2 cellular contexts compared by ENCODE assay signal in the genomic region with DNA sequence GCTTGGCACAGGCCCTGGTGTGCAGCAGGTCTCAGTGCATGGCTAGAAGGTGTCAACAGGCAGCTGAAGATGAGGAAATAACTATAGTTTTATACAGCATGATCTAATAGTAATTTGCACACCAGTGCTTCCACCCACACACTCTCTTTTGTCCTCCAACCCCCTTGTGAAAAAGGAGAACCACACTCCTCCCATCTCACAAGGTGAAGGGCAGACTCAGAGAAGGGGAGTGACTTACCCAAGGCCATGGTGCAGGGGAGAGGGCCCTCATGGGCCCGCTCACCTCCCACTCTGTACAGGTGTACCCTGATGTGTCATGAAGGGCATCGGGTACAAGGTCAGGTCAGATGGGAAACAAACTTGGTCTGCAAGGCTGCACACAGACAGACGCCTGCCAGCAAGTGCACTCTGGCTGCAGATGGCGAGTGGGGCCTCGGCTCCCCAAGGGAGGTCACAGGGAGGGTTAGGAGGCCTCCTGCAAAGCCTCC.
TF ChIP-seq lines count a peak whose summit lies in the region.

No MANE protein-coding gene starts in this region.

TF ChIP-seq in Ishikawa, 13 proteins besides CTCF, POLR2A, EP300 and RAD21:
- TF ChIP-seq NFIC (IDR thresholded peaks at IDR 0.05) (no peak), EGR1 (IDR thresholded peaks at IDR 0.05) (0 out of 2 replicates have a peak, but pooled peaks have one; percentile 31)
TF ChIP-seq in Ishikawa: peak in this region for 1.

TF ChIP-seq in K562, 482 proteins besides CTCF, POLR2A, EP300 and RAD21 (continues in another document):
- no peak for TF ChIP-seq MYBL2 (IDR thresholded peaks at IDR 0.05; ENCODE audit: low read depth)
- TF ChIP-seq MYBL2 (CRISPR knock-in tag; IDR thresholded peaks at IDR 0.05; ENCODE audit: borderline replicate concordance): peak; percentile 84; the same call in 1 of the 2 replicates
- TF ChIP-seq ZNF444 (CRISPR knock-in tag; IDR thresholded peaks at IDR 0.05): no peak
- TF ChIP-seq ZNF124 (CRISPR knock-in tag; IDR thresholded peaks at IDR 0.05): peak; percentile 75; the same call in 1 of the 2 replicates
- TF ChIP-seq, protein P1, sequence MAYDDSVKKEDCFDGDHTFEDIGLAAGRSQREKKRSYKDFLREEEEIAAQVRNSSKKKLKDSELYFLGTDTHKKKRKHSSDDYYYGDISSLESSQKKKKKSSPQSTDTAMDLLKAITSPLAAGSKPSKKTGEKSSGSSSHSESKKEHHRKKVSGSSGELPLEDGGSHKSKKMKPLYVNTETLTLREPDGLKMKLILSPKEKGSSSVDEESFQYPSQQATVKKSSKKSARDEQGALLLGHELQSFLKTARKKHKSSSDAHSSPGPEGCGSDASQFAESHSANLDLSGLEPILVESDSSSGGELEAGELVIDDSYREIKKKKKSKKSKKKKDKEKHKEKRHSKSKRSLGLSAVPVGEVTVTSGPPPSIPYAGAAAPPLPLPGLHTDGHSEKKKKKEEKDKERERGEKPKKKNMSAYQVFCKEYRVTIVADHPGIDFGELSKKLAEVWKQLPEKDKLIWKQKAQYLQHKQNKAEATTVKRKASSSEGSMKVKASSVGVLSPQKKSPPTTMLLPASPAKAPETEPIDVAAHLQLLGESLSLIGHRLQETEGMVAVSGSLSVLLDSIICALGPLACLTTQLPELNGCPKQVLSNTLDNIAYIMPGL (CRISPR knock-in tag; IDR thresholded peaks at IDR 0.05): no peak
- TF ChIP-seq, protein P2, sequence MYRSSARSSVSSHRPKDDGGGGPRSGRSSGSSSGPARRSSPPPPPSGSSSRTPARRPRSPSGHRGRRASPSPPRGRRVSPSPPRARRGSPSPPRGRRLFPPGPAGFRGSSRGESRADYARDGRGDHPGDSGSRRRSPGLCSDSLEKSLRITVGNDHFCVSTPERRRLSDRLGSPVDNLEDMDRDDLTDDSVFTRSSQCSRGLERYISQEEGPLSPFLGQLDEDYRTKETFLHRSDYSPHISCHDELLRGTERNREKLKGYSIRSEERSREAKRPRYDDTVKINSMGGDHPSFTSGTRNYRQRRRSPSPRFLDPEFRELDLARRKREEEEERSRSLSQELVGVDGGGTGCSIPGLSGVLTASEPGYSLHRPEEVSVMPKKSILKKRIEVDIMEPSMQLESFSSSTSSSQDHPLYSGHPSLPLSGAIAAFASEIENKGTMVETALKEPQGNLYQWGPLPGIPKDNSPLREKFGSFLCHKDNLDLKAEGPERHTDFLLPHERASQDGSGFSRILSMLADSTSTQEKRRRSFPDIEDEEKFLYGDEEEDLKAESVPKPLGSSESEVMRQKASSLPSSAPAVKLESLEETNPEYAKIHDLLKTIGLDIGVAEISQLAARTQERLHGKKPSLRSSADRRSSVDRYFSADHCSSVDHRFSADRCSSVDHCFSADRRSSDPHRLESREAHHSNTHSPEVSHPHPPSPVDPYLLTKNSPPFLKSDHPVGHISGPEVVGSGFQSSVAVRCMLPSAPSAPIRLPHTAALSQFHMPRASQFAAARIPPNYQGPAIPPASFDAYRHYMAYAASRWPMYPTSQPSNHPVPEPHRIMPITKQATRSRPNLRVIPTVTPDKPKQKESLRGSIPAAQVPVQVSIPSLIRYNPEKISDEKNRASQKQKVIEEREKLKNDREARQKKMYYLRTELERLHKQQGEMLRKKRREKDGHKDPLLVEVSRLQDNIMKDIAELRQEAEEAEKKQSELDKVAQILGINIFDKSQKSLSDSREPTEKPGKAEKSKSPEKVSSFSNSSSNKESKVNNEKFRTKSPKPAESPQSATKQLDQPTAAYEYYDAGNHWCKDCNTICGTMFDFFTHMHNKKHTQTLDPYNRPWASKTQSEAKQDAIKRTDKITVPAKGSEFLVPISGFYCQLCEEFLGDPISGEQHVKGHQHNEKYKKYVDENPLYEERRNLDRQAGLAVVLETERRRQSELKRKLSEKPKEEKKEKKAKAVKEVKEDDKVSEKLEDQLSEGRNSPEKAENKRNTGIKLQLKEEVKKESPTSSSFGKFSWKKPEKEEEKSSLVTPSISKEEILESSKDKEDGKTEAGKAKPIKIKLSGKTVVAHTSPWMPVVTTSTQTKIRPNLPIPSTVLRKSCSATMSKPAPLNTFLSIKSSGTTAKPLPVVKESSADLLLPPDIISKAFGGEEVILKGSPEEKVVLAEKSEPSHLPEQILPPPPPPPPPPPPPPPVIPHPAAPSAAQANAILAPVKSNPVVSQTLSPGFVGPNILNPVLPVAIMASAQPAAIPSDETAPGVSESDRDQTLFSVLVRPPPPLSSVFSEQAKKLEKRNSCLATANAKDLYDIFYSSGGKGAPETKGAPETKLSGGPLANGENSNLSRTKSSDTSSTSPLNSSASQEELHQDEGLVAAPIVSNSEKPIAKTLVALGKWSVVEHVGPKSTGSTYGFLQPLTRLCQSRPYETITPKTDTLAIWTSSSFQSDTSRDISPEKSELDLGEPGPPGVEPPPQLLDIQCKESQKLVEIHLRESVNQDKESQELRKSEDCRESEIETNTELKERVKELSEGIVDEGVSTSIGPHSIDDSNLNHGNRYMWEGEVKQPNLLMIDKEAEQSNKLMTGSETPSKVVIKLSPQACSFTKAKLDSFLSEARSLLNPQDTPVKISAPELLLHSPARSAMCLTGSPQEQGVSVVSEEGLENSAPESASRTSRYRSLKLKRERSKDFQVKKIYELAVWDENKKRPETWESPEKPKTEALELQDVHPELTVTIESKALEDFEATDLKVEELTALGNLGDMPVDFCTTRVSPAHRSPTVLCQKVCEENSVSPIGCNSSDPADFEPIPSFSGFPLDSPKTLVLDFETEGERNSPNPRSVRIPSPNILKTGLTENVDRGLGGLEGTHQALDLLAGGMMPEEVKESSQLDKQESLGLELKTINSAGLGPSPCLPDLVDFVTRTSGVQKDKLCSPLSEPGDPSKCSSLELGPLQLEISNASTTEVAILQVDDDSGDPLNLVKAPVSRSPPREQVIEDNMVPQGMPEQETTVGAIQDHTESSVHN (IDR thresholded peaks at IDR 0.05; ENCODE audit: borderline replicate concordance in 1 of 2, low read depth in 1 of 2): no peak
- 0 out of 4 replicates have a peak, but pooled peaks of 1 of the 2 experiments have one; percentile 60 for TF ChIP-seq FOXA3 (CRISPR knock-in tag; conservative IDR thresholded peaks at IDR 0.05 in 1 of 2, IDR thresholded peaks at IDR 0.05 in 1 of 2)
- TF ChIP-seq MXI1 (IDR thresholded peaks at IDR 0.05; ENCODE audit: low read depth, low read length): no peak
- 0 out of 2 replicates have a peak, but pooled peaks have one; percentile 26 for TF ChIP-seq POLR2G (IDR thresholded peaks at IDR 0.05; ENCODE audit: low read depth, low read length)
- TF ChIP-seq FOXJ3 (CRISPR knock-in tag; IDR thresholded peaks at IDR 0.05): no peak
- TF ChIP-seq, protein P3, sequence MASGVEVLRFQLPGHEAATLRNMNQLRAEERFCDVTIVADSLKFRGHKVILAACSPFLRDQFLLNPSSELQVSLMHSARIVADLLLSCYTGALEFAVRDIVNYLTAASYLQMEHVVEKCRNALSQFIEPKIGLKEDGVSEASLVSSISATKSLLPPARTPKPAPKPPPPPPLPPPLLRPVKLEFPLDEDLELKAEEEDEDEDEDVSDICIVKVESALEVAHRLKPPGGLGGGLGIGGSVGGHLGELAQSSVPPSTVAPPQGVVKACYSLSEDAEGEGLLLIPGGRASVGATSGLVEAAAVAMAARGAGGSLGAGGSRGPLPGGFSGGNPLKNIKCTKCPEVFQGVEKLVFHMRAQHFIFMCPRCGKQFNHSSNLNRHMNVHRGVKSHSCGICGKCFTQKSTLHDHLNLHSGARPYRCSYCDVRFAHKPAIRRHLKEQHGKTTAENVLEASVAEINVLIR (CRISPR knock-in tag; IDR thresholded peaks at IDR 0.05): no peak
- peak; percentile 14; the same call in 1 of the 2 replicates for TF ChIP-seq ZFX (CRISPR knock-in tag; IDR thresholded peaks at IDR 0.05)
- TF ChIP-seq ZNF699 (CRISPR knock-in tag; IDR thresholded peaks at IDR 0.05; ENCODE audit: insufficient replicate concordance): peak; percentile 36
- TF ChIP-seq, protein P4, sequence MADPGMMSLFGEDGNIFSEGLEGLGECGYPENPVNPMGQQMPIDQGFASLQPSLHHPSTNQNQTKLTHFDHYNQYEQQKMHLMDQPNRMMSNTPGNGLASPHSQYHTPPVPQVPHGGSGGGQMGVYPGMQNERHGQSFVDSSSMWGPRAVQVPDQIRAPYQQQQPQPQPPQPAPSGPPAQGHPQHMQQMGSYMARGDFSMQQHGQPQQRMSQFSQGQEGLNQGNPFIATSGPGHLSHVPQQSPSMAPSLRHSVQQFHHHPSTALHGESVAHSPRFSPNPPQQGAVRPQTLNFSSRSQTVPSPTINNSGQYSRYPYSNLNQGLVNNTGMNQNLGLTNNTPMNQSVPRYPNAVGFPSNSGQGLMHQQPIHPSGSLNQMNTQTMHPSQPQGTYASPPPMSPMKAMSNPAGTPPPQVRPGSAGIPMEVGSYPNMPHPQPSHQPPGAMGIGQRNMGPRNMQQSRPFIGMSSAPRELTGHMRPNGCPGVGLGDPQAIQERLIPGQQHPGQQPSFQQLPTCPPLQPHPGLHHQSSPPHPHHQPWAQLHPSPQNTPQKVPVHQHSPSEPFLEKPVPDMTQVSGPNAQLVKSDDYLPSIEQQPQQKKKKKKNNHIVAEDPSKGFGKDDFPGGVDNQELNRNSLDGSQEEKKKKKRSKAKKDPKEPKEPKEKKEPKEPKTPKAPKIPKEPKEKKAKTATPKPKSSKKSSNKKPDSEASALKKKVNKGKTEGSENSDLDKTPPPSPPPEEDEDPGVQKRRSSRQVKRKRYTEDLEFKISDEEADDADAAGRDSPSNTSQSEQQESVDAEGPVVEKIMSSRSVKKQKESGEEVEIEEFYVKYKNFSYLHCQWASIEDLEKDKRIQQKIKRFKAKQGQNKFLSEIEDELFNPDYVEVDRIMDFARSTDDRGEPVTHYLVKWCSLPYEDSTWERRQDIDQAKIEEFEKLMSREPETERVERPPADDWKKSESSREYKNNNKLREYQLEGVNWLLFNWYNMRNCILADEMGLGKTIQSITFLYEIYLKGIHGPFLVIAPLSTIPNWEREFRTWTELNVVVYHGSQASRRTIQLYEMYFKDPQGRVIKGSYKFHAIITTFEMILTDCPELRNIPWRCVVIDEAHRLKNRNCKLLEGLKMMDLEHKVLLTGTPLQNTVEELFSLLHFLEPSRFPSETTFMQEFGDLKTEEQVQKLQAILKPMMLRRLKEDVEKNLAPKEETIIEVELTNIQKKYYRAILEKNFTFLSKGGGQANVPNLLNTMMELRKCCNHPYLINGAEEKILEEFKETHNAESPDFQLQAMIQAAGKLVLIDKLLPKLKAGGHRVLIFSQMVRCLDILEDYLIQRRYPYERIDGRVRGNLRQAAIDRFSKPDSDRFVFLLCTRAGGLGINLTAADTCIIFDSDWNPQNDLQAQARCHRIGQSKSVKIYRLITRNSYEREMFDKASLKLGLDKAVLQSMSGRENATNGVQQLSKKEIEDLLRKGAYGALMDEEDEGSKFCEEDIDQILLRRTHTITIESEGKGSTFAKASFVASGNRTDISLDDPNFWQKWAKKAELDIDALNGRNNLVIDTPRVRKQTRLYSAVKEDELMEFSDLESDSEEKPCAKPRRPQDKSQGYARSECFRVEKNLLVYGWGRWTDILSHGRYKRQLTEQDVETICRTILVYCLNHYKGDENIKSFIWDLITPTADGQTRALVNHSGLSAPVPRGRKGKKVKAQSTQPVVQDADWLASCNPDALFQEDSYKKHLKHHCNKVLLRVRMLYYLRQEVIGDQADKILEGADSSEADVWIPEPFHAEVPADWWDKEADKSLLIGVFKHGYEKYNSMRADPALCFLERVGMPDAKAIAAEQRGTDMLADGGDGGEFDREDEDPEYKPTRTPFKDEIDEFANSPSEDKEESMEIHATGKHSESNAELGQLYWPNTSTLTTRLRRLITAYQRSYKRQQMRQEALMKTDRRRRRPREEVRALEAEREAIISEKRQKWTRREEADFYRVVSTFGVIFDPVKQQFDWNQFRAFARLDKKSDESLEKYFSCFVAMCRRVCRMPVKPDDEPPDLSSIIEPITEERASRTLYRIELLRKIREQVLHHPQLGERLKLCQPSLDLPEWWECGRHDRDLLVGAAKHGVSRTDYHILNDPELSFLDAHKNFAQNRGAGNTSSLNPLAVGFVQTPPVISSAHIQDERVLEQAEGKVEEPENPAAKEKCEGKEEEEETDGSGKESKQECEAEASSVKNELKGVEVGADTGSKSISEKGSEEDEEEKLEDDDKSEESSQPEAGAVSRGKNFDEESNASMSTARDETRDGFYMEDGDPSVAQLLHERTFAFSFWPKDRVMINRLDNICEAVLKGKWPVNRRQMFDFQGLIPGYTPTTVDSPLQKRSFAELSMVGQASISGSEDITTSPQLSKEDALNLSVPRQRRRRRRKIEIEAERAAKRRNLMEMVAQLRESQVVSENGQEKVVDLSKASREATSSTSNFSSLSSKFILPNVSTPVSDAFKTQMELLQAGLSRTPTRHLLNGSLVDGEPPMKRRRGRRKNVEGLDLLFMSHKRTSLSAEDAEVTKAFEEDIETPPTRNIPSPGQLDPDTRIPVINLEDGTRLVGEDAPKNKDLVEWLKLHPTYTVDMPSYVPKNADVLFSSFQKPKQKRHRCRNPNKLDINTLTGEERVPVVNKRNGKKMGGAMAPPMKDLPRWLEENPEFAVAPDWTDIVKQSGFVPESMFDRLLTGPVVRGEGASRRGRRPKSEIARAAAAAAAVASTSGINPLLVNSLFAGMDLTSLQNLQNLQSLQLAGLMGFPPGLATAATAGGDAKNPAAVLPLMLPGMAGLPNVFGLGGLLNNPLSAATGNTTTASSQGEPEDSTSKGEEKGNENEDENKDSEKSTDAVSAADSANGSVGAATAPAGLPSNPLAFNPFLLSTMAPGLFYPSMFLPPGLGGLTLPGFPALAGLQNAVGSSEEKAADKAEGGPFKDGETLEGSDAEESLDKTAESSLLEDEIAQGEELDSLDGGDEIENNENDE (IDR thresholded peaks at IDR 0.05; ENCODE audit: low read depth, low read length): peak; percentile 27
- TF ChIP-seq ARID2 (IDR thresholded peaks at IDR 0.05): no peak
- TF ChIP-seq TEAD4 (IDR thresholded peaks at IDR 0.05; ENCODE audit: low read length): no peak
- TF ChIP-seq TEAD4 (CRISPR knock-in tag; IDR thresholded peaks at IDR 0.05; ENCODE audit: borderline replicate concordance): peak; percentile 79; the same call in 1 of the 2 replicates
- no peak for TF ChIP-seq NCOR1 (IDR thresholded peaks at IDR 0.05)
- TF ChIP-seq ZNF282 (CRISPR knock-in tag; IDR thresholded peaks at IDR 0.05): 0 out of 2 replicates have a peak, but pooled peaks have one; percentile 36
- peak; percentile 70; the same call in 1 of the 2 replicates for TF ChIP-seq ZC3H4 (CRISPR knock-in tag; IDR thresholded peaks at IDR 0.05; ENCODE audit: borderline replicate concordance)
- TF ChIP-seq, protein P5, sequence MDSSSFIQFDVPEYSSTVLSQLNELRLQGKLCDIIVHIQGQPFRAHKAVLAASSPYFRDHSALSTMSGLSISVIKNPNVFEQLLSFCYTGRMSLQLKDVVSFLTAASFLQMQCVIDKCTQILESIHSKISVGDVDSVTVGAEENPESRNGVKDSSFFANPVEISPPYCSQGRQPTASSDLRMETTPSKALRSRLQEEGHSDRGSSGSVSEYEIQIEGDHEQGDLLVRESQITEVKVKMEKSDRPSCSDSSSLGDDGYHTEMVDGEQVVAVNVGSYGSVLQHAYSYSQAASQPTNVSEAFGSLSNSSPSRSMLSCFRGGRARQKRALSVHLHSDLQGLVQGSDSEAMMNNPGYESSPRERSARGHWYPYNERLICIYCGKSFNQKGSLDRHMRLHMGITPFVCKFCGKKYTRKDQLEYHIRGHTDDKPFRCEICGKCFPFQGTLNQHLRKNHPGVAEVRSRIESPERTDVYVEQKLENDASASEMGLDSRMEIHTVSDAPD (CRISPR knock-in tag; IDR thresholded peaks at IDR 0.05): no peak
- TF ChIP-seq STAG1 (CRISPR knock-in tag; IDR thresholded peaks at IDR 0.05; ENCODE audit: borderline replicate concordance): peak; percentile 27; the same call in 1 of the 2 replicates
- TF ChIP-seq, protein P6, sequence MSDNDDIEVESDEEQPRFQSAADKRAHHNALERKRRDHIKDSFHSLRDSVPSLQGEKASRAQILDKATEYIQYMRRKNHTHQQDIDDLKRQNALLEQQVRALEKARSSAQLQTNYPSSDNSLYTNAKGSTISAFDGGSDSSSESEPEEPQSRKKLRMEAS (CRISPR knock-in tag; IDR thresholded peaks at IDR 0.05): peak; percentile 16; the same call in 1 of the 2 replicates
- TF ChIP-seq ZNF764 (CRISPR knock-in tag; IDR thresholded peaks at IDR 0.05; ENCODE audit: low read depth): no peak
